ENCODE assay signal across 11 cellular contexts in genomic region chr6:116047173-116047933, GRCh38. TPM values are rescaled to one million over a fixed set of nuclear protein-coding genes. Genes with fewer than 3 reads are reported as not detected.
DNase-seq lines count a peak whose midpoint lies in the region; ATAC-seq and TF ChIP-seq lines count a peak whose summit lies in the region.
"Had no signal": no experiment of that assay in that cellular context is flagged by ENCODE, and none has a peak within 500 bp of the region (broad histone marks: within the 10 kb centered on the region; RNA-seq: fewer than 3 reads in every experiment).

No MANE protein-coding gene starts in this region.

- TF ChIP-seq CTCF in HFFc6 (IDR thresholded peaks at IDR 0.05) (no peak), IMR-90 (conservative IDR thresholded peaks at IDR 0.05; ENCODE audit: low read depth, low read length) (no peak)

- H3K56ac ChIP-seq in IMR-90 (ENCODE audit: extremely low read depth, insufficient read depth, low read length) = no peak overlapping the region

- H4K5ac ChIP-seq in IMR-90 (ENCODE audit: low read depth, low read length) = no peak overlapping the region

- BruUV-seq in IMR-90 (replicated peaks; lab: Mats Ljungman, UMichigan) = no TSS peak

- no peaks in the 10 kb centered on the region for H3K36me3 Mint-ChIP-seq in HFFc6 (ENCODE audit: low read depth)

- no peak overlapping the region for H2BK5ac ChIP-seq in IMR-90 (ENCODE audit: low read depth, low read length, poor library complexity, severe bottlenecking)

- in situ Hi-C loops in IMR-90 (cut with MboI; ENCODE audit: low sequenced_read_pairs) = no loop called here

- dilution Hi-C loops in IMR-90 (cut with HindIII; ENCODE audit: low sequenced_read_pairs, unreplicated experiment) = no loop called here

- intact Hi-C loops in IMR-90 (cut with micrococcal nuclease) = no loop called here

- no peak overlapping the region for H2AK5ac ChIP-seq in IMR-90 (ENCODE audit: low read depth, low read length)

- no peaks in the 10 kb centered on the region for H3K79me1 ChIP-seq in IMR-90 (ENCODE audit: low read depth in 1 of 2, low read length in 2 of 2)

- DNase-seq in HFFc6 (peak; percentile 69), IMR-90 (peak; percentile 50), glomerular visceral epithelial cell (ENCODE audit: extremely low spot score) (peak; percentile 25), GM03348 (ENCODE audit: low spot score) (no peak), NCI-H2107 (lab: John Stamatoyannopoulos, UW) (no peak), amygdala (lab: John Stamatoyannopoulos, UW) (no peak)
- DNase-seq in activated CD4-positive, CD25-positive, alpha-beta regulatory T cell (lab: John Stamatoyannopoulos, UW) = no peak
- DNase-seq: anterior cingulate cortex, sigmoid colon had no signal

- no peaks in the 10 kb centered on the region for H3K9me1 ChIP-seq in IMR-90 (ENCODE audit: insufficient read depth, low read length)

- H3K4ac ChIP-seq in IMR-90 (ENCODE audit: low read depth, low read length) = no peak overlapping the region

- no peaks in the 10 kb centered on the region; the same call in 1 of the 2 replicates for H3K4me1 ChIP-seq in IMR-90 (ENCODE audit: control insufficient read depth, insufficient read depth, low read length)
- H3K4me1 ChIP-seq: sigmoid colon had no signal

- H2AFZ ChIP-seq in IMR-90 (replicated peaks; ENCODE audit: low read length, poor library complexity) = no peak overlapping the region

- H3K4me1 Mint-ChIP-seq in HFFc6 (ENCODE audit: low read depth) = peaks cover 10% of the 10 kb centered on the region

- no peak overlapping the region for H3K4me3 Mint-ChIP-seq in HFFc6

- H4K91ac ChIP-seq in IMR-90 (ENCODE audit: insufficient read depth, low read depth, low read length) = no peak overlapping the region

- H3K27ac Mint-ChIP-seq in HFFc6 = 0 out of 2 replicates have a peak overlapping the region, but pooled peaks have one; percentile 37

- no peak overlapping the region for H2BK120ac ChIP-seq in IMR-90 (ENCODE audit: low read depth, low read length)

- CTCF ChIA-PET in IMR-90 (lab: Yijun Ruan, JAX) = interaction anchor here (0.6 kb wide), 1 partner anchor 36 kb away, joined by 3 read pairs; no protein-coding TSS in a partner anchor

- no peak for TF ChIP-seq RAD21 in IMR-90 (IDR thresholded peaks at IDR 0.05; ENCODE audit: low read length)

- H3K23ac ChIP-seq in IMR-90 (ENCODE audit: low read depth, low read length) = no peak overlapping the region

- no peaks in the 10 kb centered on the region; the same call in none of the 2 replicates for H3K27me3 Mint-ChIP-seq in HFFc6 (ENCODE audit: insufficient read depth)

- H3K9me3 ChIP-seq in IMR-90 (ENCODE audit: control insufficient read depth, insufficient read depth, low read length) = no peaks in the 10 kb centered on the region
- H3K9me3 ChIP-seq: thoracic aorta had no signal

- no peak overlapping the region for H3K4me3 ChIP-seq in IMR-90 (ENCODE audit: insufficient read depth, low read depth, low read length)
- H3K4me3 ChIP-seq: sigmoid colon, thoracic aorta had no signal

- no peak overlapping the region for H3K4me2 ChIP-seq in IMR-90 (ENCODE audit: low read depth, low read length)

- no peaks in the 10 kb centered on the region; the same call in 1 of the 2 replicates for H3K9me3 Mint-ChIP-seq in HFFc6

- H3K27ac ChIP-seq in IMR-90 (ENCODE audit: insufficient read depth, low read length) = no peak overlapping the region
- H3K27ac ChIP-seq: sigmoid colon, thoracic aorta had no signal

- no peak overlapping the region for H3K14ac ChIP-seq in IMR-90 (replicated peaks; ENCODE audit: low read depth, low read length)

- no peak overlapping the region for H3K9ac ChIP-seq in IMR-90 (ENCODE audit: low read depth, low read length)

- H2BK20ac ChIP-seq in IMR-90 (ENCODE audit: low read depth, low read length) = no peak overlapping the region

- H4K8ac ChIP-seq in IMR-90 (ENCODE audit: low read depth in 2 of 2, low read length in 2 of 2) = no peak overlapping the region

- no peak overlapping the region for H3K18ac ChIP-seq in IMR-90 (ENCODE audit: low read depth, low read length)

- H2BK15ac ChIP-seq in IMR-90 (ENCODE audit: low read depth, low read length) = no peak overlapping the region

- H3K27me3 ChIP-seq in IMR-90 (ENCODE audit: control insufficient read depth, insufficient read depth, low read length) = no peaks in the 10 kb centered on the region
- H3K27me3 ChIP-seq: sigmoid colon had no signal

- no peak for TF ChIP-seq POLR2A in IMR-90 (IDR thresholded peaks at IDR 0.05; ENCODE audit: low read depth, low read length)

- ATAC-seq in GM18517 (IDR thresholded peaks at IDR 0.05; ENCODE audit: unreplicated experiment) (peak; percentile 93), IMR-90 (ENCODE audit: low read depth) (0 out of 2 replicates have a peak, but pooled peaks have one; percentile 51)

- no peaks in the 10 kb centered on the region for H3K36me3 ChIP-seq in IMR-90 (ENCODE audit: control insufficient read depth, insufficient read depth, low read length)
- H3K36me3 ChIP-seq: sigmoid colon, thoracic aorta had no signal

- H2AK9ac ChIP-seq in IMR-90 (replicated peaks; ENCODE audit: low read depth, low read length, poor library complexity) = no peak overlapping the region

- H4K20me1 ChIP-seq in IMR-90 (ENCODE audit: insufficient read depth, low read length) = no peaks in the 10 kb centered on the region

- WGBS in IMR-90 (ENCODE audit: extremely low coverage in 2 of 2, insufficient read length in 1 of 2), 2 experiments = no CpG with 5 or more reads among the region's 3 CpGs

- POLR2A ChIA-PET in IMR-90 (lab: Charles Lee; ENCODE audit: unreplicated experiment) = interaction anchor here (0.7 kb wide), 1 partner anchor 8 kb away, joined by 3 read pairs; no protein-coding TSS in a partner anchor

TF ChIP-seq in IMR-90, 13 proteins besides CTCF, POLR2A, EP300 and RAD21:
- TF ChIP-seq USF2 (IDR thresholded peaks at IDR 0.05; ENCODE audit: low read depth, low read length) = peak; percentile 73; the same call in 1 of the 2 replicates
- no peak; the same call in 1 of the 2 replicates for TF ChIP-seq MAFK (IDR thresholded peaks at IDR 0.05; ENCODE audit: low read depth, low read length)
TF ChIP-seq in IMR-90: peak in this region for 1.

RNA-seq across cellular contexts. Expression of gene FRK, which starts 13.3 kb away (rescaled TPM):
- under 1 TPM in 5 of 6 experiments, not detected in 1; 0.02 to 0.03 (median 0.02) TPM for total RNA-seq in HFFc6 (2021; fragmentation: NEBNext Ultra II Directional; extraction: Animal tissue kit (Norgen Biotek cat#: 25700))
- total RNA-seq in IMR-90 (2012; rRNA removed) = under 0.01 TPM in 2 replicates
- under 0.01 and 0.02 TPM in 2 replicates for polyA plus RNA-seq in IMR-90 (2012; rRNA removed)
- polyA plus RNA-seq in IMR-90 (2012; cell fraction: cytosol; rRNA removed) = 0.01 TPM in 1 of 2 replicates, not detected in the other
- 0.02 and 0.09 TPM in 2 replicates for polyA plus RNA-seq in IMR-90 (2012; cell fraction: nucleus; rRNA removed; ENCODE audit: low replicate concordance)

RNA-seq across cellular contexts. Expression of gene NT5DC1, which starts 53.3 kb away (rescaled TPM):
- total RNA-seq in HFFc6 (2021; fragmentation: NEBNext Ultra II Directional; extraction: Animal tissue kit (Norgen Biotek cat#: 25700)) = 10 to 100 TPM; 24.8 to 35.3 (median 31.9) TPM
- total RNA-seq in IMR-90 (2012; rRNA removed) = 7.5 and 11.7 TPM in 2 replicates
- polyA plus RNA-seq in IMR-90 (2012; rRNA removed) = 12.0 and 16.8 TPM in 2 replicates
- polyA plus RNA-seq in IMR-90 (2012; cell fraction: cytosol; rRNA removed) = 6.8 and 12.6 TPM in 2 replicates
- polyA plus RNA-seq in IMR-90 (2012; cell fraction: nucleus; rRNA removed; ENCODE audit: low replicate concordance) = 4.9 and 12.9 TPM in 2 replicates

Comparison
In these comparisons a context has a peak if more than half of its experiments do, and no peak if none do; other contexts are left out.
1. DNase-seq: peak in HFFc6 (single experiment), IMR-90 (single experiment) and glomerular visceral epithelial cell (single experiment); none in GM03348 (single experiment), NCI-H2107 (single experiment), activated CD4-positive, CD25-positive, alpha-beta regulatory T cell (0 of 4) and amygdala (0 of 56).